1 cellular context compared by ENCODE assay signal in the genomic region with DNA sequence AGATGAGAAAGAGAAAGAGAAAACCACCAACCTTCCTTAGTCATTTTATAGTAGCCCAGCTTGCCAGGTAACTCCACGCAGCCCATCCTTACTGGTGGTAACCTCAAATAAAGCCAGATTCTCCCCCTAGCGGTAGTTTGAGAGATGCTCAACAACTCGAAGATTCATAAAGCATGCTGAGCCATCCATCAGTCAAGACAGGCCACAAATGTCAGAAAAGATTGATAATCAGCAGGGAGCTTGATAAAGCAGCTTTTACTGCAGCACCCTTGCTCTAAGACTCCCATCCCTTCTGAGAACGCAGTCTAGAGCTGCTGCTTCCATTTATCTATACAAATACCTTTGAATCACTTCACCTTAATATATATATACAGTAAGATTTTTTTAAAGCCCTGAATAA.
TF ChIP-seq lines count a peak whose summit lies in the region.

No MANE protein-coding gene starts in this region.

TF ChIP-seq in GM12878, 131 proteins besides CTCF, POLR2A, EP300 and RAD21 (continued from another document):
- TF ChIP-seq, protein P1, sequence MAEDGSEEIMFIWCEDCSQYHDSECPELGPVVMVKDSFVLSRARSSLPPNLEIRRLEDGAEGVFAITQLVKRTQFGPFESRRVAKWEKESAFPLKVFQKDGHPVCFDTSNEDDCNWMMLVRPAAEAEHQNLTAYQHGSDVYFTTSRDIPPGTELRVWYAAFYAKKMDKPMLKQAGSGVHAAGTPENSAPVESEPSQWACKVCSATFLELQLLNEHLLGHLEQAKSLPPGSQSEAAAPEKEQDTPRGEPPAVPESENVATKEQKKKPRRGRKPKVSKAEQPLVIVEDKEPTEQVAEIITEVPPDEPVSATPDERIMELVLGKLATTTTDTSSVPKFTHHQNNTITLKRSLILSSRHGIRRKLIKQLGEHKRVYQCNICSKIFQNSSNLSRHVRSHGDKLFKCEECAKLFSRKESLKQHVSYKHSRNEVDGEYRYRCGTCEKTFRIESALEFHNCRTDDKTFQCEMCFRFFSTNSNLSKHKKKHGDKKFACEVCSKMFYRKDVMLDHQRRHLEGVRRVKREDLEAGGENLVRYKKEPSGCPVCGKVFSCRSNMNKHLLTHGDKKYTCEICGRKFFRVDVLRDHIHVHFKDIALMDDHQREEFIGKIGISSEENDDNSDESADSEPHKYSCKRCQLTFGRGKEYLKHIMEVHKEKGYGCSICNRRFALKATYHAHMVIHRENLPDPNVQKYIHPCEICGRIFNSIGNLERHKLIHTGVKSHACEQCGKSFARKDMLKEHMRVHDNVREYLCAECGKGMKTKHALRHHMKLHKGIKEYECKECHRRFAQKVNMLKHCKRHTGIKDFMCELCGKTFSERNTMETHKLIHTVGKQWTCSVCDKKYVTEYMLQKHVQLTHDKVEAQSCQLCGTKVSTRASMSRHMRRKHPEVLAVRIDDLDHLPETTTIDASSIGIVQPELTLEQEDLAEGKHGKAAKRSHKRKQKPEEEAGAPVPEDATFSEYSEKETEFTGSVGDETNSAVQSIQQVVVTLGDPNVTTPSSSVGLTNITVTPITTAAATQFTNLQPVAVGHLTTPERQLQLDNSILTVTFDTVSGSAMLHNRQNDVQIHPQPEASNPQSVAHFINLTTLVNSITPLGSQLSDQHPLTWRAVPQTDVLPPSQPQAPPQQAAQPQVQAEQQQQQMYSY (CRISPR knock-in tag; IDR thresholded peaks at IDR 0.05), result no peak
- TF ChIP-seq SIN3A (IDR thresholded peaks at IDR 0.05; ENCODE audit: low read depth, low read length), result no peak
